In genomic region chr22:37284126-37284806, GRCh38 we compare ENCODE assay signal across 12 cellular contexts. TPM values are rescaled to one million over a fixed set of nuclear protein-coding genes. Genes with fewer than 3 reads are reported as not detected.
DNase-seq lines count a peak whose midpoint lies in the region; ATAC-seq lines count a peak whose summit lies in the region.
"Had no signal": no experiment of that assay in that cellular context is flagged by ENCODE, and none has a peak within 500 bp of the region (broad histone marks: within the 10 kb centered on the region; RNA-seq: fewer than 3 reads in every experiment).

No MANE protein-coding gene starts in this region.

- H3K4me1 Mint-ChIP-seq in activated CD8-positive, alpha-beta memory T cell treated with anti-CD3 and anti-CD28 coated beads, Interleukin-2, amount 10 ng/mL, durations not matched to agents 7 days and 5 days, result peaks cover 67% of the 10 kb centered on the region
- peaks cover 70% of the 10 kb centered on the region for H3K4me1 Mint-ChIP-seq in activated CD8-positive, alpha-beta T cell treated with anti-CD3 and anti-CD28 coated beads, Interleukin-2, amount 10 ng/mL, durations not matched to agents 7 days and 5 days (ENCODE audit: low read depth)

- H3K9me3 ChIP-seq in thymus (ENCODE audit: control insufficient read depth), result no peaks in the 10 kb centered on the region
- H3K9me3 ChIP-seq: body of pancreas, HAP-1 had no signal

- no peaks in the 10 kb centered on the region for H3K9me3 Mint-ChIP-seq in activated CD8-positive, alpha-beta memory T cell treated with anti-CD3 and anti-CD28 coated beads, Interleukin-2, amount 10 ng/mL, durations not matched to agents 7 days and 5 days (ENCODE audit: low read depth)
- no peaks in the 10 kb centered on the region for H3K9me3 Mint-ChIP-seq in activated CD8-positive, alpha-beta T cell treated with anti-CD3 and anti-CD28 coated beads, Interleukin-2, amount 10 ng/mL, durations not matched to agents 7 days and 5 days (ENCODE audit: insufficient read depth)

- peak overlapping the region; percentile 100 for H3K4me3 Mint-ChIP-seq in activated CD8-positive, alpha-beta memory T cell treated with anti-CD3 and anti-CD28 coated beads, Interleukin-2, amount 10 ng/mL, durations not matched to agents 7 days and 5 days
- H3K4me3 Mint-ChIP-seq in activated CD8-positive, alpha-beta T cell treated with anti-CD3 and anti-CD28 coated beads, Interleukin-2, amount 10 ng/mL, durations not matched to agents 7 days and 5 days, result peak overlapping the region; percentile 84

- CTCF ChIA-PET in activated CD8-positive, alpha-beta memory T cell treated with anti-CD3 and anti-CD28 coated beads, Interleukin-2, amount 10 ng/mL, durations not matched to agents 7 days and 5 days (lab: Charles Lee), result interaction anchor here (0.5 to 3.5 kb wide), 11 partner anchors 11 to 167 kb away, joined by 3 to 26 read pairs (median 4); no protein-coding TSS in a partner anchor
- CTCF ChIA-PET in activated CD8-positive, alpha-beta T cell treated with anti-CD3 and anti-CD28 coated beads, Interleukin-2, amount 10 ng/mL, durations not matched to agents 7 days and 5 days (lab: Charles Lee), result interaction anchor here (0.9 to 3.5 kb wide), 8 partner anchors 12 to 283 kb away, joined by 3 to 23 read pairs (median 6); no protein-coding TSS in a partner anchor

- H3K4me1 ChIP-seq in thymus (ENCODE audit: control insufficient read depth, insufficient read depth, low read length), result peaks cover 26% of the 10 kb centered on the region
- H3K4me1 ChIP-seq: body of pancreas, HAP-1 had no signal

- POLR2A ChIA-PET in activated CD8-positive, alpha-beta T cell treated with anti-CD3 and anti-CD28 coated beads, Interleukin-2, amount 10 ng/mL, durations not matched to agents 7 days and 5 days (lab: Charles Lee), result interaction anchor here (0.9 to 2.9 kb wide), 6 partner anchors 11 to 45 kb away, joined by 3 to 14 read pairs (median 5); no protein-coding TSS in a partner anchor

- peaks cover 52% of the 10 kb centered on the region for H3K36me3 Mint-ChIP-seq in activated CD8-positive, alpha-beta memory T cell treated with anti-CD3 and anti-CD28 coated beads, Interleukin-2, amount 10 ng/mL, durations not matched to agents 7 days and 5 days
- peaks cover 62% of the 10 kb centered on the region for H3K36me3 Mint-ChIP-seq in activated CD8-positive, alpha-beta T cell treated with anti-CD3 and anti-CD28 coated beads, Interleukin-2, amount 10 ng/mL, durations not matched to agents 7 days and 5 days (ENCODE audit: low read depth)

- no peak for DNase-seq in activated CD8-positive, alpha-beta memory T cell treated with anti-CD3 and anti-CD28 coated beads, Interleukin-2, amount 10 ng/mL, durations not matched to agents 7 days and 5 days
- DNase-seq in activated CD8-positive, alpha-beta memory T cell treated with anti-CD3 and anti-CD28 coated beads, Interleukin-2, amount 50 U/mL, for 4 hours, result no peak
- no peak for DNase-seq in activated CD8-positive, alpha-beta T cell treated with anti-CD3 and anti-CD28 coated beads, Interleukin-2, amount 10 ng/mL, durations not matched to agents 7 days and 5 days
- DNase-seq in left lobe of liver (ENCODE audit: low spot score) (no peak), DMS79 (lab: John Stamatoyannopoulos, UW) (no peak), NCI-H526 treated with DMSO at 0.1 percent for 48 hours (lab: John Stamatoyannopoulos, UW) (no peak)
- DNase-seq: NCI-H446 treated with DMSO at 0.1 percent for 48 hours had no signal

- H3K27ac ChIP-seq in thymus (ENCODE audit: low read depth), result peak overlapping the region; percentile 89

- H3K36me3 ChIP-seq in thymus (ENCODE audit: control insufficient read depth, insufficient read depth), result peaks cover 12% of the 10 kb centered on the region
- H3K36me3 ChIP-seq: HAP-1 had no signal

- WGBS in thymus, result 15% methylated on average over 9 of the region's 9 CpGs

- peak overlapping the region; percentile 98 for H3K27ac Mint-ChIP-seq in activated CD8-positive, alpha-beta memory T cell treated with anti-CD3 and anti-CD28 coated beads, Interleukin-2, amount 10 ng/mL, durations not matched to agents 7 days and 5 days
- H3K27ac Mint-ChIP-seq in activated CD8-positive, alpha-beta T cell treated with anti-CD3 and anti-CD28 coated beads, Interleukin-2, amount 10 ng/mL, durations not matched to agents 7 days and 5 days, result peak overlapping the region; percentile 98

- no peaks in the 10 kb centered on the region for H3K27me3 ChIP-seq in thymus (ENCODE audit: control insufficient read depth, insufficient read depth)

- ATAC-seq in activated CD8-positive, alpha-beta memory T cell treated with anti-CD3 and anti-CD28 coated beads, Interleukin-2, amount 10 ng/mL, durations not matched to agents 7 days and 5 days, result peak; percentile 3
- ATAC-seq in activated CD8-positive, alpha-beta T cell treated with anti-CD3 and anti-CD28 coated beads, Interleukin-2, amount 10 ng/mL, durations not matched to agents 7 days and 5 days, result peak; percentile 10
- ATAC-seq in left lobe of liver, result peak; percentile 10
- no peak for ATAC-seq in HG03095 (IDR thresholded peaks at IDR 0.05; ENCODE audit: unreplicated experiment)
- ATAC-seq: body of pancreas had no signal

- H3K27me3 Mint-ChIP-seq in activated CD8-positive, alpha-beta memory T cell treated with anti-CD3 and anti-CD28 coated beads, Interleukin-2, amount 10 ng/mL, durations not matched to agents 7 days and 5 days, result no peaks in the 10 kb centered on the region
- no peaks in the 10 kb centered on the region for H3K27me3 Mint-ChIP-seq in activated CD8-positive, alpha-beta T cell treated with anti-CD3 and anti-CD28 coated beads, Interleukin-2, amount 10 ng/mL, durations not matched to agents 7 days and 5 days (ENCODE audit: low read depth)

- H3K4me3 ChIP-seq in thymus (ENCODE audit: low read length), result peak overlapping the region; percentile 60
- H3K4me3 ChIP-seq: body of pancreas, HAP-1 had no signal

RNA-seq across cellular contexts. Expression of gene CYTH4, which starts 2.0 kb away (rescaled TPM):
- 100 to 1,000 TPM in 1 of 2 experiments, 10 to 100 TPM in 1; 97.8 to 123 TPM for total RNA-seq in activated CD8-positive, alpha-beta memory T cell treated with anti-CD3 and anti-CD28 coated beads, Interleukin-2, amount 10 ng/mL, durations not matched to agents 7 days and 5 days
- 100 to 1,000 TPM; 107 to 114 TPM for total RNA-seq in activated CD8-positive, alpha-beta T cell treated with anti-CD3 and anti-CD28 coated beads, Interleukin-2, amount 10 ng/mL, durations not matched to agents 7 days and 5 days
- total RNA-seq in left lobe of liver, result 5.2 TPM
- 54.6 TPM for polyA plus RNA-seq in thymus
- polyA plus RNA-seq: neural cell had no signal

RNA-seq across cellular contexts. Expression of gene RAC2, which starts 40.2 kb away (rescaled TPM):
- total RNA-seq in activated CD8-positive, alpha-beta memory T cell treated with anti-CD3 and anti-CD28 coated beads, Interleukin-2, amount 10 ng/mL, durations not matched to agents 7 days and 5 days, result 100 to 1,000 TPM; 834 to 907 TPM
- total RNA-seq in activated CD8-positive, alpha-beta T cell treated with anti-CD3 and anti-CD28 coated beads, Interleukin-2, amount 10 ng/mL, durations not matched to agents 7 days and 5 days, result 1,000 to 10,000 TPM; 1,167 to 1,252 TPM
- 4.5 TPM for total RNA-seq in left lobe of liver
- polyA plus RNA-seq in thymus, result 206 TPM
- polyA plus RNA-seq: neural cell had no signal

Comparison
In these comparisons a context has a peak if more than half of its experiments do, and no peak if none do; other contexts are left out.
1. RNA of gene CYTH4, which starts 2.0 kb away (total RNA-seq): 97.8 to 123 TPM in activated CD8-positive, alpha-beta memory T cell treated with anti-CD3 and anti-CD28 coated beads, Interleukin-2, amount 10 ng/mL, durations not matched to agents 7 days and 5 days and 107 to 114 TPM in activated CD8-positive, alpha-beta T cell treated with anti-CD3 and anti-CD28 coated beads, Interleukin-2, amount 10 ng/mL, durations not matched to agents 7 days and 5 days; 5.2 TPM in left lobe of liver (single experiment); every median in the first group is over 10 times any median in the second.
2. RNA of gene RAC2, which starts 40.2 kb away (total RNA-seq): 1,167 to 1,252 TPM in activated CD8-positive, alpha-beta T cell treated with anti-CD3 and anti-CD28 coated beads, Interleukin-2, amount 10 ng/mL, durations not matched to agents 7 days and 5 days and 834 to 907 TPM in activated CD8-positive, alpha-beta memory T cell treated with anti-CD3 and anti-CD28 coated beads, Interleukin-2, amount 10 ng/mL, durations not matched to agents 7 days and 5 days; 4.5 TPM in left lobe of liver (single experiment); every median in the first group is over 100 times any median in the second.